1 cellular context compared by ENCODE assay signal in genomic region chr10:73465978-73466709, GRCh38.
A peak's percentile ranks its signal among the peaks of the same experiment; 100 is the strongest.
TF ChIP-seq lines count a peak whose summit lies in the region.

No MANE protein-coding gene starts in this region.

TF ChIP-seq in SK-N-SH treated with all-trans-retinoic acid at 6 μM for 48 hours, 23 proteins besides CTCF, POLR2A, EP300 and RAD21 (continued from another document):
- TF ChIP-seq CREB5 (CRISPR knock-in tag; IDR thresholded peaks at IDR 0.05; ENCODE audit: low read depth) (peak; percentile 71; the same call in 1 of the 2 replicates), ZNF70 (CRISPR knock-in tag; IDR thresholded peaks at IDR 0.05) (no peak), TCF4 (CRISPR knock-in tag; IDR thresholded peaks at IDR 0.05; ENCODE audit: borderline replicate concordance) (peak; percentile 88), ZNF8 (CRISPR knock-in tag; IDR thresholded peaks at IDR 0.05) (no peak), ZC3H10 (CRISPR knock-in tag; IDR thresholded peaks at IDR 0.05) (no peak), TSHZ2 (CRISPR knock-in tag; IDR thresholded peaks at IDR 0.05) (0 out of 2 replicates have a peak, but pooled peaks have one; percentile 47), SNAI2 (CRISPR knock-in tag; IDR thresholded peaks at IDR 0.05) (peak; percentile 73; the same call in 1 of the 2 replicates), POU6F1 (CRISPR knock-in tag; IDR thresholded peaks at IDR 0.05; ENCODE audit: borderline replicate concordance, low read depth) (peak; percentile 60; the same call in 1 of the 2 replicates), TOX (CRISPR knock-in tag; IDR thresholded peaks at IDR 0.05; ENCODE audit: borderline replicate concordance) (no peak), ARNTL (CRISPR knock-in tag; IDR thresholded peaks at IDR 0.05; ENCODE audit: borderline replicate concordance, low read depth) (no peak), ZFP30 (CRISPR knock-in tag; IDR thresholded peaks at IDR 0.05) (no peak), OSR1 (CRISPR knock-in tag; IDR thresholded peaks at IDR 0.05) (no peak)
